Comparison of ENCODE assay signal across 2 cellular contexts in genomic region chr12:106934277-106934676, GRCh38.
TF ChIP-seq lines count a peak whose summit lies in the region.

No MANE protein-coding gene starts in this region.

TF ChIP-seq in HEK293, 187 proteins besides CTCF, POLR2A, EP300 and RAD21:
- TF ChIP-seq ZNF701 (tag by site-specific recombination; IDR thresholded peaks at IDR 0.05) (no peak), ZNF473 (tag by site-specific recombination; IDR thresholded peaks at IDR 0.05) (no peak), ZNF610 (tag by site-specific recombination; IDR thresholded peaks at IDR 0.05; ENCODE audit: borderline replicate concordance) (no peak), ZNF544 (tag by site-specific recombination; IDR thresholded peaks at IDR 0.05) (no peak), ZNF366 (tag by site-specific recombination; conservative IDR thresholded peaks at IDR 0.05) (peak; percentile 55)

TF ChIP-seq in K562, 482 proteins besides CTCF, POLR2A, EP300 and RAD21:
- TF ChIP-seq ZNF609 (CRISPR knock-in tag; IDR thresholded peaks at IDR 0.05; ENCODE audit: borderline replicate concordance) (no peak), ZC3H4 (CRISPR knock-in tag; IDR thresholded peaks at IDR 0.05; ENCODE audit: borderline replicate concordance) (no peak), ZNF512 (tag; IDR thresholded peaks at IDR 0.05) (peak; percentile 57), GTF2E2 (tag; IDR thresholded peaks at IDR 0.05) (no peak)
